Comparison of ENCODE assay signal across 1 cellular context in the genomic region with DNA sequence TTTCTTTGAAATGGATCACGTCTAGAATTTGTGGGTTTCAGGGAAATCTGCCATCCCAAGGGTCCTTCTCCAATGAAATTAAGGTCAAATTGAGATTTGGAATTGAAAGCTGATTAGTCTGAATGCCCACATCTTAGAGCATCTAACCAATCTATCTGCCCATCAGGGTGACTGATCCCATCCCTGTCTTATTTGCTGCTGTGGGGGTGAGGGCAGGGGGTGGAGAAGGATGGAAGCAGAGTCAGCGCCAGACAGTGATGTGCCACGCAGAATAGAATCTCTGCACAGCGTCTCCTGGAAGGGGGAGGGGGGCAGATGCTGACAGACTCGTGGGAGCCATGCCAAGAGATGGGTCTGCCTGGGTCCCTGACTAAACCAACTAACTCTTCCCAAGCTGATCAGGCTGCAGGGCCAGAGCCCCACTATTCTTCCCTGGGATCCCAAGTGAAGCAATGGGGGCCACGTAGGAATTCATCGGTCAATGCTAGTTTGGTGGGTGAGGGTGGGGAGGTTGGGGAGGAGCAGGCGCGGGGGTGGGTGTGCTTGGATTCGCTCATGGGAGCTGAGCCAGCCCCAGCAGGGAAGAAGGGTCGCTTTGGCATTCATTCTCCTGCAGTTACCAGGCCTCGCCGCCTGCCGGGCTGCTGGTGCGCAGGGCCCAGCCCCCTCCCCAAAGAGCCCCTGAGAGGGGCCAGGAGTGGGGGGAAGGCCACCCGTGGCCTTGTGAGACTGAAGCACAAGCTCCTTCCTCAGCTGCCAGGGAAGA.
TF ChIP-seq lines count a peak whose summit lies in the region.

No MANE protein-coding gene starts in this region.

TF ChIP-seq in SK-N-SH treated with all-trans-retinoic acid at 6 μM for 48 hours, 23 proteins besides CTCF, POLR2A, EP300 and RAD21 (continued from another document):
- TF ChIP-seq TOX (CRISPR knock-in tag; IDR thresholded peaks at IDR 0.05; ENCODE audit: borderline replicate concordance): no peak
- no peak for TF ChIP-seq ZNF8 (CRISPR knock-in tag; IDR thresholded peaks at IDR 0.05)
- no peak for TF ChIP-seq ZC3H10 (CRISPR knock-in tag; IDR thresholded peaks at IDR 0.05)
- peak; percentile 30; the same call in 1 of the 2 replicates for TF ChIP-seq GLIS3 (CRISPR knock-in tag; IDR thresholded peaks at IDR 0.05)
- no peak; the same call in none of the 2 replicates for TF ChIP-seq ZNF565 (CRISPR knock-in tag; conservative IDR thresholded peaks at IDR 0.05; ENCODE audit: low read depth)
- TF ChIP-seq, protein P1, sequence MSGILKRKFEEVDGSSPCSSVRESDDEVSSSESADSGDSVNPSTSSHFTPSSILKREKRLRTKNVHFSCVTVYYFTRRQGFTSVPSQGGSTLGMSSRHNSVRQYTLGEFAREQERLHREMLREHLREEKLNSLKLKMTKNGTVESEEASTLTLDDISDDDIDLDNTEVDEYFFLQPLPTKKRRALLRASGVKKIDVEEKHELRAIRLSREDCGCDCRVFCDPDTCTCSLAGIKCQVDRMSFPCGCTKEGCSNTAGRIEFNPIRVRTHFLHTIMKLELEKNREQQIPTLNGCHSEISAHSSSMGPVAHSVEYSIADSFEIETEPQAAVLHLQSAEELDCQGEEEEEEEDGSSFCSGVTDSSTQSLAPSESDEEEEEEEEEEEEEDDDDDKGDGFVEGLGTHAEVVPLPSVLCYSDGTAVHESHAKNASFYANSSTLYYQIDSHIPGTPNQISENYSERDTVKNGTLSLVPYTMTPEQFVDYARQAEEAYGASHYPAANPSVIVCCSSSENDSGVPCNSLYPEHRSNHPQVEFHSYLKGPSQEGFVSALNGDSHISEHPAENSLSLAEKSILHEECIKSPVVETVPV (CRISPR knock-in tag; IDR thresholded peaks at IDR 0.05): peak; percentile 50; the same call in 1 of the 2 replicates
- no peak for TF ChIP-seq ARNTL (CRISPR knock-in tag; IDR thresholded peaks at IDR 0.05; ENCODE audit: borderline replicate concordance, low read depth)
- TF ChIP-seq ZFP30 (CRISPR knock-in tag; IDR thresholded peaks at IDR 0.05): 0 out of 2 replicates have a peak, but pooled peaks have one; percentile 23
